In genomic region chr16:1361685-1362360, GRCh38 we compare ENCODE assay signal across 12 cellular contexts.
"Had no signal": no experiment of that assay in that cellular context is flagged by ENCODE, and none has a peak within 500 bp of the region (broad histone marks: within the 10 kb centered on the region; RNA-seq: fewer than 3 reads in every experiment).

No MANE protein-coding gene starts in this region.

- H3K9me3 ChIP-seq: ascending aorta, heart left ventricle, upper lobe of left lung had no signal

- H3K4me3 ChIP-seq: ascending aorta, heart left ventricle, neural progenitor cell, upper lobe of left lung had no signal

- H3K27ac ChIP-seq: ascending aorta, heart left ventricle, neural progenitor cell, parathyroid adenoma, upper lobe of left lung had no signal

- ATAC-seq: heart left ventricle had no signal

- H3K36me3 ChIP-seq: neural progenitor cell had no signal

- H3K4me1 ChIP-seq: ascending aorta, neural progenitor cell, parathyroid adenoma had no signal

- H3K27me3 ChIP-seq: ascending aorta, heart left ventricle, neural progenitor cell, upper lobe of left lung had no signal

- DNase-seq: activated CD4-positive, alpha-beta T cell treated with anti-CD3 and anti-CD28 coated beads, Interleukin-2, amount 50 U/mL, for 48 hours; activated CD4-positive, CD25-positive, alpha-beta regulatory T cell treated with anti-CD3 and anti-CD28 coated beads, Interleukin-2, amount 50 U/mL, for 72 hours; activated T-cell treated with anti-CD3 and anti-CD28 coated beads, Interleukin-2, amount 50 U/mL, for 48 hours; foreskin melanocyte; retina; small intestine; stimulated activated naive CD4-positive, alpha-beta T cell had no signal
